18 cellular contexts compared by ENCODE assay signal in the genomic region with DNA sequence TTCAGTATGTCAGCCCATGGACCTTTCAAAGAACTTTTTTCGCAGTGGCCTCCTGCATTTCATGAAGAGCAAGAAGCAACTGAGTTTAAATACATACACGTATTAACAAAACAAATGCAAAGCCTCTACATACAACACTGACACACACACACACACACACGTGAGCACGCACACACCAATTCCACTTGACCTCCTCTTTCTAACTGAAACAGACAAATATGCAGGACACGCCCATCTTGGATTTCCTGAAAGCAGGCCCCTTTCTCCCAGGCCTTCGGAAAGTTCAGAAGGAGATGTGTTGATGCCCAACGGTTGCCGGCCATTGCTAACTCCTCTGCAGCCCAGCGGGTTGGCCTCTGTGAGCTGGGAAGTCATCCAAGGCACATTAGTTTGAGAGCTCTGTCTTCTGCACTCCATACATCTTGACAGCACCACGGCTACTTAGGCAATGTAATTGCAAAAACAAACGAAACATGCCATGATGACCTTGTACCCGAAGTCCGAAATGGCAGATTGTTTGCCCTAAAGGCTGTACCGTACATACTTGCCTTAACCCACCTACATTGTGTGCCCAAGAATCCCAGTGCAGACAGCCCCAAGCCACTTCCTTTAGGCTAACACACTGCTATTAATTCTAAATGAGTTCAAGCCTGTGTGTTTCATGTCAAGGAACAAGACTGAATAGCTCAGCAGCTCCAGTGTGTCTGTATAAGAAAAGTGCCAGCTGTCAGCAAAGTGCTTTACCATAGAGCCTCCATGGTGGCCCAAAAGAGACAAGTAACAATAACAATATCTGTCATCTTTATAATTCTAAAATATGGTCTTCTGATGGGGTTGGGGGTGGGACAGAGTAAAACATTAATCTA.
"Had no signal": no experiment of that assay in that cellular context is flagged by ENCODE, and none has a peak within 500 bp of the region (broad histone marks: within the 10 kb centered on the region; RNA-seq: fewer than 3 reads in every experiment).

No MANE protein-coding gene starts in this region.

- H3K27me3 ChIP-seq: dorsolateral prefrontal cortex, uterus had no signal

- ATAC-seq: activated CD4-positive, alpha-beta T cell treated with anti-CD3 and anti-CD28 coated beads for 36 hours; esophagus mucosa; foreskin keratinocyte; left cardiac atrium; naive thymus-derived CD8-positive, alpha-beta T cell; psoas muscle; stimulated activated naive CD8-positive, alpha-beta T cell treated with anti-CD3 and anti-CD28 coated beads, Interleukin-15, Interleukin-2, amounts not matched to agents 100 U/mL and 50 U/mL, for 24 hours had no signal

- H3K9me3 ChIP-seq: psoas muscle, uterus had no signal

- H3K4me1 ChIP-seq: foreskin keratinocyte, psoas muscle, uterus had no signal

- FAIRE-seq: endometrium had no signal

- H3K36me3 ChIP-seq: uterus had no signal

- H3K27ac ChIP-seq: foreskin keratinocyte, psoas muscle, uterus had no signal

- H3K4me3 ChIP-seq: dorsolateral prefrontal cortex, psoas muscle, uterus had no signal

- DNase-seq: activated CD4-positive, alpha-beta memory T cell treated with anti-CD3 and anti-CD28 coated beads, Interleukin-2, amount 10 ng/mL, durations not matched to agents 7 days and 5 days; activated CD4-positive, alpha-beta T cell treated with anti-CD3 and anti-CD28 coated beads for 36 hours; activated gamma-delta T cell treated with Interleukin-2 at 50 U/mL for 16 hours; activated naive CD8-positive, alpha-beta T cell treated with anti-CD3 and anti-CD28 coated beads for 36 hours; activated T-cell treated with anti-CD3 and anti-CD28 coated beads, Interleukin-2, amount 50 U/mL, for 48 hours; dorsolateral prefrontal cortex; foreskin keratinocyte; immature natural killer cell; left cardiac atrium; naive thymus-derived CD8-positive, alpha-beta T cell; psoas muscle; stimulated activated CD4-positive, alpha-beta T cell treated with anti-CD3 and anti-CD28 coated beads, Interleukin-4, amount 100 ng/mL, for 1 hour; stimulated activated CD8-positive, alpha-beta memory T cell treated with anti-CD3 and anti-CD28 coated beads, Interleukin-4, amount 100 ng/mL, for 48 hours; stimulated activated naive CD8-positive, alpha-beta T cell treated with anti-CD3 and anti-CD28 coated beads, Interleukin-15, Interleukin-2, amounts not matched to agents 100 U/mL and 50 U/mL, for 24 hours; T-helper 9 cell; uterus had no signal
